Comparison of ENCODE assay signal across 1 cellular context in the genomic region with DNA sequence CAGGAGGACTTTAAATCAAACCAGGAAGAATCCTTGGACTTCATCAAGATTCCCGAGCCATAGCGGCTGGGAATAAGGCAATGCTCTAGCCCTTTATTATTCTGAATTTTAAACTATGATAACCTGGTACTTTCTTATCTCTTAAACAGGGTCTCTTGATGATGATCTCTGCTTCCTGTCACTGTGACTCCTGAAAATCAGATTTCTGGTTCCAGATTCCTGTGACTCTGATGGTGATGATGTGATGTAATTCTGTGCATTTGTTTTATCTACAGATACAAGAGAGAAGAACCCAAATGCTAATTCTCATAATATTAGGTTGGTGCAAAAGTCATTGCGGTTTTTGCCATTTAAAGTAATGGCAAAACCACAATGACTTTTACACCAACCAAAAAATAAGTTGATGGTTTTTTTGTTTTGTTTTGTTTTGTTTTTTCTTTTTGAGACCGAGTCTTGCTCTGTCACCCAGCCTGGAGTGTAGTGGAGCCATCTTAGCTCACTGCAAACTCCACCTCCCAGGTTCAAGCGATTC.
TF ChIP-seq lines count a peak whose summit lies in the region.

No MANE protein-coding gene starts in this region.

TF ChIP-seq in GM23338, 12 proteins besides CTCF, POLR2A, EP300 and RAD21 (continued from another document):
- TF ChIP-seq ZNF114 (CRISPR knock-in tag; IDR thresholded peaks at IDR 0.05) (no peak), EZH2 (IDR thresholded peaks at IDR 0.05; ENCODE audit: low read depth, unreplicated experiment) (no peak)
